ENCODE assay signal across 8 cellular contexts in genomic region chr1:18504609-18505008, GRCh38. TPM values are rescaled to one million over a fixed set of nuclear protein-coding genes. Genes with fewer than 3 reads are reported as not detected.
"Had no signal": no experiment of that assay in that cellular context is flagged by ENCODE, and none has a peak within 500 bp of the region (broad histone marks: within the 10 kb centered on the region; RNA-seq: fewer than 3 reads in every experiment).

No MANE protein-coding gene starts in this region.

- ATAC-seq: GM12878 had no signal

- FAIRE-seq: G401.6, GM12878, GM12891, GM12892, GM18507, GM19239 had no signal

- DNase-seq: GDM1, GF-D8 had no signal

- H3K4me3 ChIP-seq: GM12878 had no signal

RNA-seq across cellular contexts. Expression of gene KLHDC7A, which starts 23.9 kb away (rescaled TPM):
- total RNA-seq: GM12878 had no signal
- polyA plus RNA-seq: GM12878 had no signal
